Comparison of ENCODE assay signal across 29 cellular contexts in genomic region chr2:101403745-101404144, GRCh38. TPM values are rescaled to one million over a fixed set of nuclear protein-coding genes. Genes with fewer than 3 reads are reported as not detected.
DNase-seq lines count a peak whose midpoint lies in the region; ATAC-seq, FAIRE-seq and TF ChIP-seq lines count a peak whose summit lies in the region.
"Had no signal": no experiment of that assay in that cellular context is flagged by ENCODE, and none has a peak within 500 bp of the region (broad histone marks: within the 10 kb centered on the region; RNA-seq: fewer than 3 reads in every experiment).

No MANE protein-coding gene starts in this region.

- H3K4me3 Mint-ChIP-seq in type B pancreatic cell, result no peak overlapping the region
- no peak overlapping the region for H3K4me3 Mint-ChIP-seq in CD4-positive, alpha-beta memory T cell
- H3K4me3 Mint-ChIP-seq: CD4-positive, CD25-positive, alpha-beta regulatory T cell; CD8-positive, alpha-beta T cell had no signal

- H2BK120ac ChIP-seq in IMR-90 (ENCODE audit: low read depth, low read length), result no peak overlapping the region

- no peak for TF ChIP-seq POLR2A in HepG2 (IDR thresholded peaks at IDR 0.05; ENCODE audit: insufficient read depth in 1 of 2, low read depth in 2 of 2, low read length in 2 of 2)
- TF ChIP-seq POLR2A in right lobe of liver (IDR thresholded peaks at IDR 0.05), result no peak
- TF ChIP-seq POLR2A in IMR-90 (IDR thresholded peaks at IDR 0.05; ENCODE audit: low read depth, low read length), result no peak
- TF ChIP-seq POLR2A in K562 (conservative IDR thresholded peaks at IDR 0.05), result no peak

- H3K27ac ChIP-seq in HepG2 (ENCODE audit: extremely low read length, insufficient read depth, low read length), result no peak overlapping the region
- H3K27ac ChIP-seq in right lobe of liver, result no peak overlapping the region
- no peak overlapping the region for H3K27ac ChIP-seq in IMR-90 (ENCODE audit: insufficient read depth, low read length)
- H3K27ac ChIP-seq in K562 (ENCODE audit: extremely low read depth, low read depth, low read length), result no peak overlapping the region
- no peak overlapping the region for H3K27ac ChIP-seq in CD4-positive, alpha-beta memory T cell (ENCODE audit: low read depth, low read length)
- H3K27ac ChIP-seq: 22Rv1 had no signal

- H2BK15ac ChIP-seq in IMR-90 (ENCODE audit: low read depth, low read length), result no peak overlapping the region

- no peak overlapping the region for H3K14ac ChIP-seq in IMR-90 (replicated peaks; ENCODE audit: low read depth, low read length)

- no peak overlapping the region for H3K56ac ChIP-seq in IMR-90 (ENCODE audit: extremely low read depth, insufficient read depth, low read length)

- no peak overlapping the region for H4K5ac ChIP-seq in IMR-90 (ENCODE audit: low read depth, low read length)

- in situ Hi-C loops in HepG2 (cut with HindIII; ENCODE audit: extremely low pct_ligation_motif_present, low pct_unique_long_range_greater_than_20kb), result no loop called here
- in situ Hi-C loops in IMR-90 (cut with MboI; ENCODE audit: low sequenced_read_pairs), result loop anchor here (10.0 kb wide), 1 partner anchor 431 kb away; no protein-coding TSS in a partner anchor
- in situ Hi-C loops in K562 (cut with MboI), result no loop called here

- H4K20me1 ChIP-seq in HepG2 (ENCODE audit: insufficient read depth, low read length) (no peaks in the 10 kb centered on the region), IMR-90 (ENCODE audit: insufficient read depth, low read length) (no peaks in the 10 kb centered on the region), K562 (replicated peaks; ENCODE audit: control insufficient read depth, insufficient read depth, low read length) (peaks cover 7% of the 10 kb centered on the region; the same call in 1 of the 2 replicates)
- H4K20me1 ChIP-seq: BLaER1 had no signal

- CTCF ChIA-PET in HepG2 (lab: Yijun Ruan, JAX; ENCODE audit: low intra/inter-chr PET ratio, low total read pairs), result no interaction called here
- CTCF ChIA-PET in IMR-90 (lab: Yijun Ruan, JAX), result interaction anchor here (1.2 kb wide), 1 partner anchor 15 kb away, joined by 5 read pairs; no protein-coding TSS in a partner anchor
- CTCF ChIA-PET in K562 (lab: Yijun Ruan, JAX; ENCODE audit: low intra/inter-chr PET ratio), result no interaction called here
- CTCF ChIA-PET in CD4-positive, alpha-beta memory T cell (lab: Charles Lee; ENCODE audit: partially characterized antibody), result no interaction called here

- DNase-seq in HepG2 (ENCODE audit: low spot score) (no peak), right lobe of liver (no peak), IMR-90 (no peak), K562 (ENCODE audit: extremely low read depth in 1 of 4, low spot score in 3 of 4) (no peak), type B pancreatic cell (ENCODE audit: extremely low spot score, unreplicated experiment) (no peak), SHP77 (lab: John Stamatoyannopoulos, UW) (no peak), activated gamma-delta T cell (lab: John Stamatoyannopoulos, UW) (no peak)
- DNase-seq in CD4-positive, alpha-beta memory T cell, result no peak
- DNase-seq: ACHN; BE2C; C1 segment of cervical spinal cord; CD4-positive, CD25-positive, alpha-beta regulatory T cell; CD8-positive, alpha-beta T cell; DMS 273 treated with DMSO at 0.1 percent for 48 hours; DMS153; DMS53; DMS79; DND-41; EL; GDM1 had no signal

- BruUV-seq in HepG2 (replicated peaks; lab: Mats Ljungman, UMichigan), result no TSS peak
- no TSS peak for BruUV-seq in IMR-90 (replicated peaks; lab: Mats Ljungman, UMichigan)
- BruUV-seq in K562 (replicated peaks; lab: Mats Ljungman, UMichigan), result no TSS peak

- no peak for ATAC-seq in HepG2
- no peak for ATAC-seq in right lobe of liver
- ATAC-seq in IMR-90 (ENCODE audit: low read depth), result no peak
- no peak for ATAC-seq in K562
- ATAC-seq: CD8-positive, alpha-beta T cell; GM12878 had no signal

- no peak overlapping the region for H2BK20ac ChIP-seq in IMR-90 (ENCODE audit: low read depth, low read length)

- TF ChIP-seq CTCF in HepG2 (CRISPR knock-in tag; IDR thresholded peaks at IDR 0.05), result no peak
- no peak for TF ChIP-seq CTCF in right lobe of liver (IDR thresholded peaks at IDR 0.05)
- no peak for TF ChIP-seq CTCF in IMR-90 (conservative IDR thresholded peaks at IDR 0.05; ENCODE audit: low read depth, low read length)
- no peak for TF ChIP-seq CTCF in K562 (IDR thresholded peaks at IDR 0.05 in 2 of 3, conservative IDR thresholded peaks at IDR 0.05 in 1 of 3; ENCODE audit: insufficient read depth in 2 of 3, low read depth in 1 of 3, low read length in 3 of 3)
- TF ChIP-seq CTCF in type B pancreatic cell (conservative IDR thresholded peaks at IDR 0.05), result no peak

- no peaks in the 10 kb centered on the region for H3K79me2 ChIP-seq in HepG2 (ENCODE audit: insufficient read depth, low read length)
- no peaks in the 10 kb centered on the region for H3K79me2 ChIP-seq in K562 (ENCODE audit: control insufficient read depth, insufficient read depth, low read length)

- no peak overlapping the region for H2AFZ ChIP-seq in HepG2 (ENCODE audit: low read length)
- H2AFZ ChIP-seq in IMR-90 (replicated peaks; ENCODE audit: low read length, poor library complexity), result no peak overlapping the region
- no peak overlapping the region for H2AFZ ChIP-seq in K562 (ENCODE audit: low read depth, low read length)

- H3K27me3 ChIP-seq in HepG2 (ENCODE audit: control insufficient read depth in 1 of 2, insufficient read depth in 2 of 2, low read length in 2 of 2) (peaks cover 0 to 56% of the 10 kb centered on the region in 2 experiments; a peak in 4 of 5 replicates), right lobe of liver (no peaks in the 10 kb centered on the region), IMR-90 (ENCODE audit: control insufficient read depth, insufficient read depth, low read length) (no peaks in the 10 kb centered on the region), K562 (ENCODE audit: control insufficient read depth in 2 of 2, insufficient read depth in 2 of 2, low read length in 2 of 2) (peaks cover 31 to 74% of the 10 kb centered on the region in 2 experiments)
- H3K27me3 ChIP-seq in CD4-positive, alpha-beta memory T cell (ENCODE audit: insufficient read depth, low read length), result no peaks in the 10 kb centered on the region
- H3K27me3 ChIP-seq: BE2C, BLaER1 had no signal

- no peak overlapping the region for H3K9ac ChIP-seq in HepG2 (ENCODE audit: insufficient read depth, low read depth, low read length)
- H3K9ac ChIP-seq in IMR-90 (ENCODE audit: low read depth, low read length), result no peak overlapping the region
- H3K9ac ChIP-seq in K562 (ENCODE audit: insufficient read depth in 1 of 2, low read depth in 2 of 2, low read length in 2 of 2), result no peak overlapping the region
- H3K9ac ChIP-seq: BLaER1 had no signal

- H2AK9ac ChIP-seq in IMR-90 (replicated peaks; ENCODE audit: low read depth, low read length, poor library complexity), result no peak overlapping the region

- no peak overlapping the region for H4K91ac ChIP-seq in IMR-90 (ENCODE audit: insufficient read depth, low read depth, low read length)

- H3K27me3 Mint-ChIP-seq in type B pancreatic cell, result peaks cover 70% of the 10 kb centered on the region
- peaks cover 3 to 9% of the 10 kb centered on the region in 2 donors for H3K27me3 Mint-ChIP-seq in CD4-positive, alpha-beta memory T cell

- no peak overlapping the region for H2BK5ac ChIP-seq in IMR-90 (ENCODE audit: low read depth, low read length, poor library complexity, severe bottlenecking)

- H3K27ac Mint-ChIP-seq in type B pancreatic cell, result peak overlapping the region; percentile 15
- H3K27ac Mint-ChIP-seq in CD4-positive, alpha-beta memory T cell, result no peak overlapping the region
- H3K27ac Mint-ChIP-seq: CD14-positive monocyte; CD4-positive, CD25-positive, alpha-beta regulatory T cell; CD8-positive, alpha-beta T cell had no signal

- H3K36me3 Mint-ChIP-seq in type B pancreatic cell, result no peaks in the 10 kb centered on the region
- H3K36me3 Mint-ChIP-seq in CD4-positive, alpha-beta memory T cell, result no peaks in the 10 kb centered on the region
- H3K36me3 Mint-ChIP-seq: CD4-positive, CD25-positive, alpha-beta regulatory T cell; CD8-positive, alpha-beta T cell had no signal

- TF ChIP-seq RAD21 in HepG2 (CRISPR knock-in tag; IDR thresholded peaks at IDR 0.05) (no peak), IMR-90 (IDR thresholded peaks at IDR 0.05; ENCODE audit: low read length) (no peak), K562 (CRISPR knock-in tag; conservative IDR thresholded peaks at IDR 0.05 in 1 of 2, IDR thresholded peaks at IDR 0.05 in 1 of 2) (no peak)

- no peak overlapping the region for H2AK5ac ChIP-seq in IMR-90 (ENCODE audit: low read depth, low read length)

- H3K4me1 ChIP-seq in HepG2 (ENCODE audit: insufficient read depth, low read length) (peaks cover 6% of the 10 kb centered on the region; the same call in 1 of the 2 replicates), right lobe of liver (no peaks in the 10 kb centered on the region), IMR-90 (ENCODE audit: control insufficient read depth, insufficient read depth, low read length) (peaks cover 4% of the 10 kb centered on the region), K562 (replicated peaks in 1 of 2; ENCODE audit: control insufficient read depth in 2 of 2, insufficient read depth in 2 of 2, low read length in 2 of 2) (no peaks in the 10 kb centered on the region)
- H3K4me1 ChIP-seq in CD4-positive, alpha-beta memory T cell (ENCODE audit: insufficient read depth, low read length), result no peaks in the 10 kb centered on the region
- H3K4me1 ChIP-seq: BE2C had no signal

- TF ChIP-seq EP300 in HepG2 (IDR thresholded peaks at IDR 0.05; ENCODE audit: low read depth in 2 of 2, low read length in 2 of 2), result no peak
- no peak for TF ChIP-seq EP300 in HepG2 (CRISPR knock-in tag; IDR thresholded peaks at IDR 0.05; ENCODE audit: borderline replicate concordance)
- TF ChIP-seq EP300 in K562 (IDR thresholded peaks at IDR 0.05; ENCODE audit: low read length), result no peak

- H3K18ac ChIP-seq in IMR-90 (ENCODE audit: low read depth, low read length), result no peak overlapping the region

- H3K4ac ChIP-seq in IMR-90 (ENCODE audit: low read depth, low read length), result no peak overlapping the region

- H3K4me3 ChIP-seq in HepG2 (replicated peaks in 1 of 3; ENCODE audit: insufficient read depth in 1 of 3, low read depth in 2 of 3, low read length in 3 of 3) (no peak overlapping the region), right lobe of liver (no peak overlapping the region), IMR-90 (ENCODE audit: insufficient read depth, low read depth, low read length) (no peak overlapping the region), K562 (no peak overlapping the region)
- H3K4me3 ChIP-seq in CD4-positive, alpha-beta memory T cell (ENCODE audit: low read length in 2 of 2), result no peak overlapping the region
- H3K4me3 ChIP-seq: BLaER1, GM12878 had no signal

- H3K4me2 ChIP-seq in HepG2 (ENCODE audit: low read depth, low read length) (no peak overlapping the region), IMR-90 (ENCODE audit: low read depth, low read length) (no peak overlapping the region), K562 (ENCODE audit: insufficient read depth, low read length) (no peak overlapping the region)

- POLR2A ChIA-PET in HepG2 (lab: Yijun Ruan, JAX), result no interaction called here
- POLR2A ChIA-PET in IMR-90 (lab: Charles Lee; ENCODE audit: unreplicated experiment), result no interaction called here
- POLR2A ChIA-PET in K562 (lab: Yijun Ruan, JAX), result interaction anchor here (0.6 to 1.4 kb wide), 3 partner anchors 7 to 13 kb away, joined by 4 to 5 read pairs (median 4); no protein-coding TSS in a partner anchor
- POLR2A ChIA-PET in CD4-positive, alpha-beta memory T cell (lab: Charles Lee; ENCODE audit: partially characterized antibody), result no interaction called here

- no peak overlapping the region for H4K8ac ChIP-seq in IMR-90 (ENCODE audit: low read depth in 2 of 2, low read length in 2 of 2)

- no peaks in the 10 kb centered on the region for H3K79me1 ChIP-seq in IMR-90 (ENCODE audit: low read depth in 1 of 2, low read length in 2 of 2)

- H3K36me3 ChIP-seq in HepG2 (replicated peaks in 1 of 2; ENCODE audit: control insufficient read depth in 1 of 2, insufficient read depth in 2 of 2, low read length in 2 of 2) (no peaks in the 10 kb centered on the region), right lobe of liver (no peaks in the 10 kb centered on the region), IMR-90 (ENCODE audit: control insufficient read depth, insufficient read depth, low read length) (no peaks in the 10 kb centered on the region), K562 (ENCODE audit: control insufficient read depth, insufficient read depth, low read length) (no peaks in the 10 kb centered on the region)
- H3K36me3 ChIP-seq in CD4-positive, alpha-beta memory T cell (ENCODE audit: insufficient read depth, low read length), result no peaks in the 10 kb centered on the region
- H3K36me3 ChIP-seq: BE2C, BLaER1 had no signal

- H3K9me3 Mint-ChIP-seq in type B pancreatic cell, result no peaks in the 10 kb centered on the region
- no peaks in the 10 kb centered on the region for H3K9me3 Mint-ChIP-seq in CD4-positive, alpha-beta memory T cell
- H3K9me3 Mint-ChIP-seq: CD4-positive, CD25-positive, alpha-beta regulatory T cell; CD8-positive, alpha-beta T cell had no signal

- H3K4me1 Mint-ChIP-seq in type B pancreatic cell (ENCODE audit: unreplicated experiment), result no peaks in the 10 kb centered on the region
- peaks cover 0 to 1% (median 0%) of the 10 kb centered on the region in 4 donors for H3K4me1 Mint-ChIP-seq in CD4-positive, alpha-beta memory T cell

- no peak for FAIRE-seq in HepG2 (lab: Jason Lieb, UNC)
- no peak for FAIRE-seq in K562 (lab: Jason Lieb, UNC)
- FAIRE-seq: GM12878, GM12892, GM18507 had no signal

- peaks cover 3% of the 10 kb centered on the region for H3K9me1 ChIP-seq in IMR-90 (ENCODE audit: insufficient read depth, low read length)
- H3K9me1 ChIP-seq in K562 (ENCODE audit: control insufficient read depth, insufficient read depth, low read length), result no peaks in the 10 kb centered on the region

- intact Hi-C loops in HepG2 (cut with micrococcal nuclease; ENCODE audit: unreplicated experiment) (no loop called here), right lobe of liver (cut with DNase I) (no loop called here), IMR-90 (cut with micrococcal nuclease) (no loop called here), K562 (cut with micrococcal nuclease) (loop anchor here (10.0 kb wide), 1 partner anchor 369 kb away; no protein-coding TSS in a partner anchor)
- intact Hi-C loops in CD4-positive, alpha-beta memory T cell (cut with micrococcal nuclease), result no loop called here

- H3K9me3 ChIP-seq in HepG2 (ENCODE audit: low read length) (no peaks in the 10 kb centered on the region), right lobe of liver (no peaks in the 10 kb centered on the region), IMR-90 (ENCODE audit: control insufficient read depth, insufficient read depth, low read length) (no peaks in the 10 kb centered on the region), K562 (replicated peaks; ENCODE audit: control insufficient read depth, insufficient read depth, low read depth, low read length) (no peaks in the 10 kb centered on the region)
- H3K9me3 ChIP-seq in CD4-positive, alpha-beta memory T cell (ENCODE audit: control insufficient read depth in 1 of 2, low read length in 2 of 2), result no peaks in the 10 kb centered on the region
- H3K9me3 ChIP-seq: BE2C, BLaER1 had no signal

- 82% methylated on average over 1 of the region's 1 CpG for WGBS in HepG2 (ENCODE audit: low lambda C conversion rate)
- WGBS in right lobe of liver (ENCODE audit: insufficient coverage, low coverage, low lambda C conversion rate, missing lambda C conversion rate), result 80% methylated on average over 1 of the region's 1 CpG
- WGBS in IMR-90 (ENCODE audit: extremely low coverage in 2 of 2, insufficient read length in 1 of 2), 2 experiments, result no CpG with 5 or more reads among the region's 1 CpG
- 9% methylated on average over 1 of the region's 1 CpG for WGBS in K562 (ENCODE audit: insufficient coverage, low coverage, missing lambda C conversion rate)

- dilution Hi-C loops in IMR-90 (cut with HindIII; ENCODE audit: low sequenced_read_pairs, unreplicated experiment), result no loop called here

- no peak overlapping the region for H3K23ac ChIP-seq in IMR-90 (ENCODE audit: low read depth, low read length)

RNA-seq across cellular contexts. Expression of gene CREG2, which starts 16.4 kb away (rescaled TPM):
- total RNA-seq in HepG2 (2016; rRNA removed; fragmentation: Illumina TruSeq; extraction: Trizol) (0.18 TPM in 1 of 2 replicates, not detected in the other), right lobe of liver (under 1 TPM in 1 of 6 experiments, not detected in 5; 0.20 TPM), IMR-90 (2012; rRNA removed) (not detected in 2 replicates), K562 (2014; rRNA removed) (not detected in 2 replicates), K562 (2014; rRNA removed; fragmentation: Illumina TruSeq; extraction: Trizol) (not detected in 2 replicates), K562 (2015; rRNA removed; fragmentation: Illumina TruSeq; extraction: Trizol) (not detected in 2 replicates), K562 (2021) (not detected in 2 replicates), type B pancreatic cell (ENCODE audit: low replicate concordance) (1.9 and 4.2 TPM in 2 replicates)
- total RNA-seq in HepG2 (2016; cell fraction: cytosol; rRNA removed; fragmentation: Illumina TruSeq; extraction: Trizol; ENCODE audit: low read depth), result not detected in 2 replicates
- total RNA-seq in HepG2 (2016; cell fraction: insoluble cytoplasmic fraction; rRNA removed; fragmentation: Illumina TruSeq; extraction: Trizol), result 0.13 TPM in 1 of 2 replicates, not detected in the other
- 0.28 TPM in 1 of 2 replicates, not detected in the other for total RNA-seq in HepG2 (2016; cell fraction: membrane; rRNA removed; fragmentation: Illumina TruSeq; extraction: Trizol)
- not detected in 2 replicates for total RNA-seq in HepG2 (2016; cell fraction: nucleus; rRNA removed; fragmentation: Illumina TruSeq; extraction: Trizol)
- polyA plus RNA-seq in HepG2 (2011; rRNA removed) (0.20 and 0.26 TPM in 2 replicates), IMR-90 (2012; rRNA removed) (0.17 and 0.24 TPM in 2 replicates), K562 (2011; rRNA removed) (not detected in 2 replicates), K562 (2014; fragmentation: Illumina TruSeq; extraction: Trizol) (not detected in 2 replicates), K562 (2014; fragmentation: Nextera tagmentation; extraction: Ambion mirVana) (not detected), K562 (2014; rRNA removed) (not detected in 2 replicates)
- 0.43 and 0.49 TPM in 2 replicates for polyA plus RNA-seq in HepG2 (2011; cell fraction: cytosol; rRNA removed)
- polyA plus RNA-seq in HepG2 (2011; cell fraction: nucleus; rRNA removed), result 0.14 and 0.26 TPM in 2 replicates
- 0.08 and 0.29 TPM in 2 replicates for polyA plus RNA-seq in HepG2 (2012)
- polyA plus RNA-seq in HepG2 (2016; cell fraction: cytosol; fragmentation: Illumina TruSeq; extraction: Trizol; ENCODE audit: low read depth), result 0.20 TPM in 1 of 2 replicates, not detected in the other
- polyA plus RNA-seq in HepG2 (2016; cell fraction: insoluble cytoplasmic fraction; fragmentation: Illumina TruSeq; extraction: Trizol; ENCODE audit: low read depth), result not detected in 2 replicates
- polyA plus RNA-seq in HepG2 (2016; cell fraction: membrane; fragmentation: Illumina TruSeq; extraction: Trizol; ENCODE audit: low read depth), result 0.47 TPM in 1 of 2 replicates, not detected in the other
- polyA plus RNA-seq in HepG2 (2016; cell fraction: nucleus; fragmentation: Illumina TruSeq; extraction: Trizol; ENCODE audit: insufficient read depth, low read depth), result not detected in 2 replicates
- polyA minus RNA-seq in HepG2 (2011; rRNA and poly(A)+ RNA removed; ENCODE audit: low replicate concordance), result 40.8 TPM in 1 of 2 replicates, not detected in the other
- 0.99 TPM in 1 of 2 replicates, not detected in the other for polyA minus RNA-seq in HepG2 (2011; cell fraction: cytosol; rRNA and poly(A)+ RNA removed)
- not detected in 2 replicates for polyA minus RNA-seq in HepG2 (2011; cell fraction: nucleus; rRNA and poly(A)+ RNA removed)
- 0.06 and 0.12 TPM in 2 replicates for polyA plus RNA-seq in IMR-90 (2012; cell fraction: cytosol; rRNA removed)
- polyA plus RNA-seq in IMR-90 (2012; cell fraction: nucleus; rRNA removed; ENCODE audit: low replicate concordance), result 0.05 and 0.13 TPM in 2 replicates
- not detected in 2 replicates for total RNA-seq in K562 (2011; cell fraction: chromatin; rRNA removed; ENCODE audit: low replicate concordance)
- not detected in 2 replicates for total RNA-seq in K562 (2011; cell fraction: nucleolus; rRNA removed)
- not detected in 2 replicates for total RNA-seq in K562 (2011; cell fraction: nucleoplasm; rRNA removed)
- not detected in 2 replicates for polyA plus RNA-seq in K562 (2011; cell fraction: cytosol; rRNA removed)
- polyA plus RNA-seq in K562 (2011; cell fraction: nucleus; rRNA removed), result not detected in 2 replicates
- not detected in 2 replicates for polyA plus RNA-seq in K562 (2012)
- polyA minus RNA-seq in K562 (2011; rRNA and poly(A)+ RNA removed), result not detected in 2 replicates
- not detected in 2 replicates for polyA minus RNA-seq in K562 (2011; cell fraction: cytosol; rRNA and poly(A)+ RNA removed)
- 0.13 TPM in 1 of 2 replicates, not detected in the other for polyA minus RNA-seq in K562 (2011; cell fraction: nucleus; rRNA and poly(A)+ RNA removed)
- total RNA-seq in CD4-positive, alpha-beta memory T cell, result not detected
- under 1 TPM in 1 of 2 donors, not detected in 1; 0.32 TPM for polyA plus RNA-seq in CD4-positive, alpha-beta memory T cell
- total RNA-seq: A673; CD8-positive, alpha-beta T cell; G401; GM12878 had no signal
- polyA plus RNA-seq: AG04450, CD14-positive monocyte, GM12878 had no signal

Comparison
In these comparisons a context has a peak if more than half of its experiments do, and no peak if none do; other contexts are left out.
1. Of the 241 proteins assayed by ChIP-seq in both HepG2 and K562: peak only in HepG2: none; only in K562: MAFG and MEIS2; in both: MAFF and MAFK; in neither: 237.